In genomic region chr18:1232867-1233266, GRCh38 we compare ENCODE assay signal across 31 cellular contexts.
DNase-seq lines count a peak whose midpoint lies in the region; ATAC-seq, FAIRE-seq and TF ChIP-seq lines count a peak whose summit lies in the region.
"Had no signal": no experiment of that assay in that cellular context is flagged by ENCODE, and none has a peak within 500 bp of the region (broad histone marks: within the 10 kb centered on the region; RNA-seq: fewer than 3 reads in every experiment).

No MANE protein-coding gene starts in this region.

- H3K4me2 ChIP-seq in K562 (ENCODE audit: insufficient read depth, low read length), result no peak overlapping the region
- H3K4me2 ChIP-seq: A549; BLaER1; BLaER1 treated with 17β-estradiol and CSF1 and Interleukin-3, amounts not matched to agents 10 nM and 100 nM had no signal

- TF ChIP-seq CTCF in K562 (IDR thresholded peaks at IDR 0.05 in 2 of 3, conservative IDR thresholded peaks at IDR 0.05 in 1 of 3; ENCODE audit: insufficient read depth in 2 of 3, low read depth in 1 of 3, low read length in 3 of 3), result no peak
- no peak for TF ChIP-seq CTCF in heart left ventricle (IDR thresholded peaks at IDR 0.05)

- POLR2A ChIA-PET in K562 (lab: Yijun Ruan, JAX), result interaction anchor here (0.6 kb wide), 1 partner anchor 71 kb away, joined by 3 read pairs; no protein-coding TSS in a partner anchor

- H3K79me2 ChIP-seq in K562 (ENCODE audit: control insufficient read depth, insufficient read depth, low read length), result no peaks in the 10 kb centered on the region

- in situ Hi-C loops in K562 (cut with MboI), result no loop called here

- H3K4me3 ChIP-seq in K562 (no peak overlapping the region), heart left ventricle (no peak overlapping the region)
- H3K4me3 ChIP-seq: A549; BLaER1; BLaER1 treated with 17β-estradiol and CSF1 and Interleukin-3, amounts not matched to agents 10 nM and 100 nM had no signal

- no peaks in the 10 kb centered on the region for H3K9me1 ChIP-seq in K562 (ENCODE audit: control insufficient read depth, insufficient read depth, low read length)

- intact Hi-C loops in K562 (cut with micrococcal nuclease), result no loop called here
- intact Hi-C loops in heart left ventricle (cut with DNase I), result no loop called here

- no peak overlapping the region for H3K9ac ChIP-seq in K562 (ENCODE audit: insufficient read depth in 1 of 2, low read depth in 2 of 2, low read length in 2 of 2)
- H3K9ac ChIP-seq: BLaER1; BLaER1 treated with 17β-estradiol and CSF1 and Interleukin-3, amounts not matched to agents 10 nM and 100 nM had no signal

- H3K27ac ChIP-seq in K562 (ENCODE audit: extremely low read depth, low read depth, low read length), result no peak overlapping the region
- H3K27ac ChIP-seq in heart left ventricle, result no peak overlapping the region
- H3K27ac ChIP-seq: 22Rv1; A549; BLaER1; BLaER1 treated with 17β-estradiol and CSF1 and Interleukin-3, amounts not matched to agents 10 nM and 100 nM; C4-2B had no signal

- FAIRE-seq in K562 (lab: Jason Lieb, UNC) (no peak), urothelium cell line (lab: Jason Lieb, UNC) (peak; percentile 79), RCC 7860 (lab: Jason Lieb, UNC) (no peak)
- FAIRE-seq: A204.1, A549, D721Med had no signal

- no peak for DNase-seq in K562 (ENCODE audit: extremely low read depth in 1 of 4, low spot score in 3 of 4)
- no peak for DNase-seq in urothelium cell line (ENCODE audit: low spot score)
- DNase-seq in RCC 7860 (ENCODE audit: low spot score), result no peak
- no peak for DNase-seq in heart left ventricle
- DNase-seq: 8988T; ACHN; AML-193; BE2C; C1 segment of cervical spinal cord; Caco-2; Calu3; CD4-positive, alpha-beta memory T cell; CD4-positive, alpha-beta T cell; CD4-positive, CD25-positive, alpha-beta regulatory T cell; CD8-positive, alpha-beta memory T cell; CD8-positive, alpha-beta T cell; COR-L47; DMS 273 treated with DMSO at 0.1 percent for 48 hours; DMS153; DMS53; DMS79; DMS79 treated with DMSO at 0.1 percent for 48 hours; DND-41; EL had no signal

- H4K20me1 ChIP-seq in K562 (replicated peaks; ENCODE audit: control insufficient read depth, insufficient read depth, low read length), result no peaks in the 10 kb centered on the region
- H4K20me1 ChIP-seq: BLaER1; BLaER1 treated with 17β-estradiol and CSF1 and Interleukin-3, amounts not matched to agents 10 nM and 100 nM had no signal

- H3K4me1 ChIP-seq in K562 (replicated peaks in 1 of 2; ENCODE audit: control insufficient read depth in 2 of 2, insufficient read depth in 2 of 2, low read length in 2 of 2) (no peaks in the 10 kb centered on the region), heart left ventricle (no peaks in the 10 kb centered on the region)
- H3K4me1 ChIP-seq: A549; BE2C; BLaER1; BLaER1 treated with 17β-estradiol and CSF1 and Interleukin-3, amounts not matched to agents 10 nM and 100 nM; Caco-2 had no signal

- H3K9me3 ChIP-seq in K562 (replicated peaks; ENCODE audit: control insufficient read depth, insufficient read depth, low read depth, low read length), result peaks cover 4% of the 10 kb centered on the region; the same call in 1 of the 2 replicates
- H3K9me3 ChIP-seq in heart left ventricle, result peaks cover 0 to 63% (median 27%) of the 10 kb centered on the region in 12 donors
- H3K9me3 ChIP-seq: BE2C, Caco-2 had no signal

- no peak overlapping the region for H2AFZ ChIP-seq in K562 (ENCODE audit: low read depth, low read length)

- no peak for TF ChIP-seq RAD21 in K562 (CRISPR knock-in tag; conservative IDR thresholded peaks at IDR 0.05 in 1 of 2, IDR thresholded peaks at IDR 0.05 in 1 of 2)

- CTCF ChIA-PET in K562 (lab: Yijun Ruan, JAX; ENCODE audit: low intra/inter-chr PET ratio), result no interaction called here

- BruUV-seq in K562 (replicated peaks; lab: Mats Ljungman, UMichigan), result no TSS peak

- H3K27me3 ChIP-seq in K562 (ENCODE audit: control insufficient read depth in 2 of 2, insufficient read depth in 2 of 2, low read length in 2 of 2), result no peaks in the 10 kb centered on the region
- H3K27me3 ChIP-seq in heart left ventricle, result no peaks in the 10 kb centered on the region
- H3K27me3 ChIP-seq: BE2C; BLaER1; BLaER1 treated with 17β-estradiol and CSF1 and Interleukin-3, amounts not matched to agents 10 nM and 100 nM had no signal

- TF ChIP-seq POLR2A in K562 (conservative IDR thresholded peaks at IDR 0.05), result no peak
- no peak for TF ChIP-seq POLR2A in heart left ventricle (IDR thresholded peaks at IDR 0.05)

- TF ChIP-seq EP300 in K562 (IDR thresholded peaks at IDR 0.05; ENCODE audit: low read length), result no peak

- H3K36me3 ChIP-seq in K562 (ENCODE audit: control insufficient read depth, insufficient read depth, low read length), result no peaks in the 10 kb centered on the region
- H3K36me3 ChIP-seq in heart left ventricle, result no peaks in the 10 kb centered on the region
- H3K36me3 ChIP-seq: BE2C; BLaER1; BLaER1 treated with 17β-estradiol and CSF1 and Interleukin-3, amounts not matched to agents 10 nM and 100 nM had no signal

- ATAC-seq in K562 (no peak), heart left ventricle (no peak)
- ATAC-seq: A549; CD8-positive, alpha-beta T cell had no signal

TF ChIP-seq in K562, 482 proteins besides CTCF, POLR2A, EP300 and RAD21 (continues in another document):
- TF ChIP-seq MCM5 (IDR thresholded peaks at IDR 0.05; ENCODE audit: low read depth) (no peak), MGA (IDR thresholded peaks at IDR 0.05) (0 out of 2 replicates have a peak, but pooled peaks have one; percentile 9), TAF7 (tag; IDR thresholded peaks at IDR 0.05) (no peak), LARP7 (IDR thresholded peaks at IDR 0.05) (no peak)
